ENCODE assay signal across 10 cellular contexts in genomic region chr2:43082111-43082877, GRCh38.
DNase-seq lines count a peak whose midpoint lies in the region; ATAC-seq and TF ChIP-seq lines count a peak whose summit lies in the region.
"Had no signal": no experiment of that assay in that cellular context is flagged by ENCODE, and none has a peak within 500 bp of the region (broad histone marks: within the 10 kb centered on the region; RNA-seq: fewer than 3 reads in every experiment).

No MANE protein-coding gene starts in this region.

- H3K4me3 ChIP-seq in fibroblast of pulmonary artery (replicated peaks; ENCODE audit: low read depth, low read length) = no peak overlapping the region

- peak overlapping the region; percentile 25 for H3K4me3 Mint-ChIP-seq in nephron progenitor cell
- H3K4me3 Mint-ChIP-seq: CD8-positive, alpha-beta memory T cell; stimulated activated naive CD8-positive, alpha-beta T cell treated with anti-CD3 and anti-CD28 coated beads, Interleukin-15, Interleukin-2, amounts not matched to agents 100 ng/mL and 50 ng/mL, for 24 hours had no signal

- peaks cover 72% of the 10 kb centered on the region for H3K4me1 Mint-ChIP-seq in nephron progenitor cell

- no peaks in the 10 kb centered on the region for H3K9me3 Mint-ChIP-seq in nephron progenitor cell
- H3K9me3 Mint-ChIP-seq: CD8-positive, alpha-beta memory T cell; stimulated activated naive CD8-positive, alpha-beta T cell treated with anti-CD3 and anti-CD28 coated beads, Interleukin-15, Interleukin-2, amounts not matched to agents 100 ng/mL and 50 ng/mL, for 24 hours had no signal

- DNase-seq in AG08395 (ENCODE audit: low spot score) = peak; percentile 67
- DNase-seq in SK-N-DZ (ENCODE audit: low spot score) = peak; percentile 84
- peak; percentile 87 for DNase-seq in fibroblast of pulmonary artery (ENCODE audit: low read depth)
- DNase-seq in nephron progenitor cell = no peak
- DNase-seq in SIG-M5 treated with dmso at 0.1 percent for 504 hours (lab: John Stamatoyannopoulos, UW; ENCODE audit: unreplicated experiment) = no peak
- DNase-seq: CD8-positive, alpha-beta memory T cell had no signal

- TF ChIP-seq CTCF in fibroblast of pulmonary artery (IDR thresholded peaks at IDR 0.05; ENCODE audit: low read length, missing control alignments) (no peak), nephron progenitor cell (IDR thresholded peaks at IDR 0.05) (no peak)

- peak overlapping the region; percentile 95 for H3K27ac Mint-ChIP-seq in nephron progenitor cell
- H3K27ac Mint-ChIP-seq: stimulated activated naive CD8-positive, alpha-beta T cell treated with anti-CD3 and anti-CD28 coated beads, Interleukin-15, Interleukin-2, amounts not matched to agents 100 ng/mL and 50 ng/mL, for 24 hours had no signal

- no peaks in the 10 kb centered on the region for H3K36me3 Mint-ChIP-seq in nephron progenitor cell (ENCODE audit: low read depth)
- H3K36me3 Mint-ChIP-seq: CD8-positive, alpha-beta memory T cell had no signal

- H3K27me3 Mint-ChIP-seq in nephron progenitor cell (ENCODE audit: low read depth, poor library complexity) = peaks cover 6% of the 10 kb centered on the region
- H3K27me3 Mint-ChIP-seq: CD8-positive, alpha-beta memory T cell; stimulated activated naive CD8-positive, alpha-beta T cell treated with anti-CD3 and anti-CD28 coated beads, Interleukin-15, Interleukin-2, amounts not matched to agents 100 ng/mL and 50 ng/mL, for 24 hours had no signal

- ATAC-seq in GM21390 (IDR thresholded peaks at IDR 0.05; ENCODE audit: unreplicated experiment) (no peak), GM18867 (IDR thresholded peaks at IDR 0.05; ENCODE audit: unreplicated experiment) (no peak), HG03159 (IDR thresholded peaks at IDR 0.05; ENCODE audit: unreplicated experiment) (no peak)

Comparison
In these comparisons a context has a peak if more than half of its experiments do, and no peak if none do; other contexts are left out.
1. DNase-seq: peak in AG08395 (single experiment), SK-N-DZ (single experiment) and fibroblast of pulmonary artery (single experiment); none in nephron progenitor cell (single experiment) and SIG-M5 treated with dmso at 0.1 percent for 504 hours (single experiment).